Comparison of ENCODE assay signal across 8 cellular contexts in genomic region chr2:101036562-101036961, GRCh38. TPM values are rescaled to one million over a fixed set of nuclear protein-coding genes. Genes with fewer than 3 reads are reported as not detected.
DNase-seq lines count a peak whose midpoint lies in the region; TF ChIP-seq lines count a peak whose summit lies in the region.

No MANE protein-coding gene starts in this region.

- no peak overlapping the region for H3K4me3 ChIP-seq in GM12864 (ENCODE audit: low read depth, low read length)

- no peak overlapping the region for H3K4me3 Mint-ChIP-seq in progenitor cell of endocrine pancreas (ENCODE audit: low read depth)

- DNase-seq in GM12864 (ENCODE audit: low read depth) (no peak), NCI-H1694 treated with DMSO at 0.1 percent for 48 hours (lab: John Stamatoyannopoulos, UW) (peak; percentile 26), dedifferentiated amniotic fluid mesenchymal stem cell (ENCODE audit: extremely low spot score) (peak; percentile 50), progenitor cell of endocrine pancreas (ENCODE audit: low spot score, unreplicated experiment) (no peak), DMS153 (lab: John Stamatoyannopoulos, UW) (no peak), mucosa of gallbladder (ENCODE audit: low spot score) (no peak), NCI-H1048 (lab: John Stamatoyannopoulos, UW) (no peak), DMS153 treated with DMSO at 0.1 percent for 48 hours (lab: John Stamatoyannopoulos, UW; ENCODE audit: unreplicated experiment) (no peak)

- H3K9me3 Mint-ChIP-seq in progenitor cell of endocrine pancreas (ENCODE audit: low read depth): no peaks in the 10 kb centered on the region

- H3K27me3 Mint-ChIP-seq in progenitor cell of endocrine pancreas: no peaks in the 10 kb centered on the region

- TF ChIP-seq CTCF in GM12864 (IDR thresholded peaks at IDR 0.05; ENCODE audit: low read depth, low read length, missing control alignments) (peak; percentile 43), progenitor cell of endocrine pancreas (IDR thresholded peaks at IDR 0.05; ENCODE audit: unreplicated experiment) (peak; percentile 63)

- no peaks in the 10 kb centered on the region for H3K4me1 Mint-ChIP-seq in progenitor cell of endocrine pancreas (ENCODE audit: low read depth)

- peaks cover 34% of the 10 kb centered on the region for H3K36me3 Mint-ChIP-seq in progenitor cell of endocrine pancreas (ENCODE audit: insufficient read depth)

- no peak overlapping the region for H3K27ac Mint-ChIP-seq in progenitor cell of endocrine pancreas

RNA-seq across cellular contexts. Expression of gene RPL31, which starts 34.5 kb away (rescaled TPM):
- total RNA-seq in progenitor cell of endocrine pancreas (1,632 and 1,719 TPM in 2 replicates), mucosa of gallbladder (966 TPM)

Comparison
In these comparisons a context has a peak if more than half of its experiments do, and no peak if none do; other contexts are left out.
1. DNase-seq: peak in NCI-H1694 treated with DMSO at 0.1 percent for 48 hours (single experiment) and dedifferentiated amniotic fluid mesenchymal stem cell (single experiment); none in GM12864 (single experiment), progenitor cell of endocrine pancreas (single experiment), DMS153 (single experiment), mucosa of gallbladder (single experiment), NCI-H1048 (single experiment) and DMS153 treated with DMSO at 0.1 percent for 48 hours (single experiment).